In the genomic region with DNA sequence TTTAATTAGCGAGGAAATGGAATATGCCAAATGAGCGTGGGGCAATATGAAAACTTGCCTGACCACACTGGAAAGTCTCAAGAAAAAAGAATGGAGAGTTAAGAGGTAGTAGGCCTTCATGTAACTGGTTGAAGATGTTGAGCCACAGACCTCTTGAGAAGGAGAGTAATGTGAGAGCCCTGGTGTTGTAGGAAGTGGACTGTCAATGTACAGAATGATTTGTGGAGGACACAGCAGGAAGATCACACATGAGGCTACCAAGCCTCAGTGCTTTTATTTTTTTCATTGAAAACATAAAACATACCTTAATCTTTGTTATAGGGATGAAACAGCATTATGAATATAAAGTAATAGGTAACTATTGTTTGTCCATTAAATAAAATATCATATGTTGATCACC, we compare ENCODE assay signal across 25 cellular contexts.
"Had no signal": no experiment of that assay in that cellular context is flagged by ENCODE, and none has a peak within 500 bp of the region (broad histone marks: within the 10 kb centered on the region; RNA-seq: fewer than 3 reads in every experiment).

No MANE protein-coding gene starts in this region.

- H3K27me3 ChIP-seq: body of pancreas, cardiac muscle cell, ovary, tibial artery had no signal

- H3K9me3 ChIP-seq: body of pancreas, ovary, tibial artery had no signal

- H3K27me3 Mint-ChIP-seq: activated CD4-positive, alpha-beta T cell treated with anti-CD3 and anti-CD28 coated beads, Interleukin-2, amount 10 ng/mL, durations not matched to agents 7 days and 5 days; activated CD8-positive, alpha-beta T cell treated with anti-CD3 and anti-CD28 coated beads for 36 hours; stimulated activated naive CD8-positive, alpha-beta T cell treated with anti-CD3 and anti-CD28 coated beads, Interleukin-15, amount 100 ng/mL, for 72 hours had no signal

- H3K4me3 ChIP-seq: body of pancreas, cardiac muscle cell, hepatocyte, ovary, skin epidermis, tibial artery had no signal

- H3K4me2 ChIP-seq: hepatocyte had no signal

- ATAC-seq: activated CD4-positive, CD25-positive, alpha-beta regulatory T cell treated with anti-CD3 and anti-CD28 coated beads, Interleukin-2, amount 50 U/mL, for 24 hours; activated CD8-positive, alpha-beta memory T cell treated with anti-CD3 and anti-CD28 coated beads, Interleukin-2, amount 10 ng/mL, durations not matched to agents 7 days and 5 days; activated CD8-positive, alpha-beta T cell treated with anti-CD3 and anti-CD28 coated beads for 36 hours; body of pancreas; left ventricle myocardium superior; natural killer cell; right cardiac atrium; stimulated activated effector memory CD8-positive, alpha-beta T cell treated with anti-CD3 and anti-CD28 coated beads, Interleukin-12 subunit alpha, Interleukin-12 subunit beta, amount 100 ng/mL, for 72 hours; stimulated activated naive CD8-positive, alpha-beta T cell treated with anti-CD3 and anti-CD28 coated beads, Interleukin-15, amount 100 ng/mL, for 72 hours had no signal

- H3K36me3 ChIP-seq: ovary had no signal

- H3K4me1 Mint-ChIP-seq: activated CD4-positive, alpha-beta T cell treated with anti-CD3 and anti-CD28 coated beads, Interleukin-2, amount 10 ng/mL, durations not matched to agents 7 days and 5 days; activated CD8-positive, alpha-beta memory T cell treated with anti-CD3 and anti-CD28 coated beads, Interleukin-2, amount 10 ng/mL, durations not matched to agents 7 days and 5 days; activated naive CD4-positive, alpha-beta T cell treated with anti-CD3 and anti-CD28 coated beads, Interleukin-2, amount 50 U/mL, for 24 hours; natural killer cell; stimulated activated effector memory CD8-positive, alpha-beta T cell treated with anti-CD3 and anti-CD28 coated beads, Interleukin-12 subunit alpha, Interleukin-12 subunit beta, amount 100 ng/mL, for 72 hours; stimulated activated naive CD8-positive, alpha-beta T cell treated with anti-CD3 and anti-CD28 coated beads, Interleukin-15, amount 100 ng/mL, for 72 hours had no signal

- H3K79me2 ChIP-seq: hepatocyte had no signal

- H2AFZ ChIP-seq: hepatocyte had no signal

- H3K27ac Mint-ChIP-seq: activated CD4-positive, alpha-beta T cell treated with anti-CD3 and anti-CD28 coated beads, Interleukin-2, amount 10 ng/mL, durations not matched to agents 7 days and 5 days; activated CD8-positive, alpha-beta memory T cell treated with anti-CD3 and anti-CD28 coated beads, Interleukin-2, amount 10 ng/mL, durations not matched to agents 7 days and 5 days; activated CD8-positive, alpha-beta T cell treated with anti-CD3 and anti-CD28 coated beads for 36 hours; activated naive CD4-positive, alpha-beta T cell treated with anti-CD3 and anti-CD28 coated beads, Interleukin-2, amount 50 U/mL, for 24 hours; natural killer cell; stimulated activated effector memory CD8-positive, alpha-beta T cell treated with anti-CD3 and anti-CD28 coated beads, Interleukin-12 subunit alpha, Interleukin-12 subunit beta, amount 100 ng/mL, for 72 hours; stimulated activated naive CD8-positive, alpha-beta T cell treated with anti-CD3 and anti-CD28 coated beads, Interleukin-15, amount 100 ng/mL, for 72 hours had no signal

- DNase-seq: activated CD4-positive, alpha-beta T cell treated with anti-CD3 and anti-CD28 coated beads, Interleukin-2, amount 10 ng/mL, durations not matched to agents 7 days and 5 days; activated CD8-positive, alpha-beta memory T cell treated with anti-CD3 and anti-CD28 coated beads, Interleukin-2, amount 10 ng/mL, durations not matched to agents 7 days and 5 days; activated CD8-positive, alpha-beta T cell treated with anti-CD3 and anti-CD28 coated beads for 36 hours; activated gamma-delta T cell treated with Interleukin-2 at 50 U/mL for 16 hours; anterior cingulate cortex; body of pancreas; effector CD4-positive, alpha-beta T cell; foreskin fibroblast; left ventricle myocardium superior; mammary epithelial cell; midbrain; natural killer cell; ovary; right cardiac atrium; stimulated activated CD4-positive, alpha-beta T cell treated with anti-CD3 and anti-CD28 coated beads, Interleukin-2, amount 100 ng/mL, for 24 hours; stimulated activated naive CD8-positive, alpha-beta T cell treated with anti-CD3 and anti-CD28 coated beads, Interleukin-15, amount 100 ng/mL, for 72 hours; tibial artery had no signal

- H3K4me3 Mint-ChIP-seq: activated CD4-positive, alpha-beta T cell treated with anti-CD3 and anti-CD28 coated beads, Interleukin-2, amount 10 ng/mL, durations not matched to agents 7 days and 5 days; activated CD8-positive, alpha-beta memory T cell treated with anti-CD3 and anti-CD28 coated beads, Interleukin-2, amount 10 ng/mL, durations not matched to agents 7 days and 5 days; activated CD8-positive, alpha-beta T cell treated with anti-CD3 and anti-CD28 coated beads for 36 hours; activated naive CD4-positive, alpha-beta T cell treated with anti-CD3 and anti-CD28 coated beads, Interleukin-2, amount 50 U/mL, for 24 hours; natural killer cell; stimulated activated effector memory CD8-positive, alpha-beta T cell treated with anti-CD3 and anti-CD28 coated beads, Interleukin-12 subunit alpha, Interleukin-12 subunit beta, amount 100 ng/mL, for 72 hours; stimulated activated naive CD8-positive, alpha-beta T cell treated with anti-CD3 and anti-CD28 coated beads, Interleukin-15, amount 100 ng/mL, for 72 hours had no signal

- FAIRE-seq: endometrium had no signal

- H3K36me3 Mint-ChIP-seq: activated CD8-positive, alpha-beta memory T cell treated with anti-CD3 and anti-CD28 coated beads, Interleukin-2, amount 10 ng/mL, durations not matched to agents 7 days and 5 days; activated naive CD4-positive, alpha-beta T cell treated with anti-CD3 and anti-CD28 coated beads, Interleukin-2, amount 50 U/mL, for 24 hours; natural killer cell; stimulated activated effector memory CD8-positive, alpha-beta T cell treated with anti-CD3 and anti-CD28 coated beads, Interleukin-12 subunit alpha, Interleukin-12 subunit beta, amount 100 ng/mL, for 72 hours had no signal

- H3K27ac ChIP-seq: body of pancreas, cardiac muscle cell, hepatocyte, ovary, tibial artery, VCaP had no signal

- H3K9me3 Mint-ChIP-seq: activated CD4-positive, alpha-beta T cell treated with anti-CD3 and anti-CD28 coated beads, Interleukin-2, amount 10 ng/mL, durations not matched to agents 7 days and 5 days; activated CD8-positive, alpha-beta T cell treated with anti-CD3 and anti-CD28 coated beads for 36 hours; activated naive CD4-positive, alpha-beta T cell treated with anti-CD3 and anti-CD28 coated beads, Interleukin-2, amount 50 U/mL, for 24 hours; natural killer cell; stimulated activated naive CD8-positive, alpha-beta T cell treated with anti-CD3 and anti-CD28 coated beads, Interleukin-15, amount 100 ng/mL, for 72 hours had no signal
